Comparison of ENCODE assay signal across 14 cellular contexts in the genomic region with DNA sequence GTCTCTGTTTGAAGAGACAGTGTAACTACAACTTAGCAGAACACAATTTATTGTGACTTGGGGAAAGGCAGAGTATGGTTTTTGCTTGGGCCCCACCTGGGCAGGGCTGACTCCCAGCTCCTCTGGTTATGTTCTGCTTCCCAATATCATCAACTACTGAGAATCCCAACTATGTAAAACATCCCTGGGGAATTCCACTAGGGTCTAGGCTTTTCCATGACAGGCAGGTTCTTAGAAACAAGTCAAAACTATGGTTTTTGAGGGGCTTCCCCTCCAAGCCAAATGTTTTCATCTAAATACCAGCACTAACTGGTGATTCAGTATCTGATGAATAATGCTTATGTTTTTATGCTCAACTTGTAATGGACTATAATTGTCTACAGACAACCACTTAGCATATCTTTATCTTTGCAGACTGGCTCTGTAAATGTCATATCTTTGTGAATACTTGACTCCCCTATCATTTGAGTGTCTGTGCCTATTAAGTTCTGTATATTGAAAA.
DNase-seq lines count a peak whose midpoint lies in the region; ATAC-seq and TF ChIP-seq lines count a peak whose summit lies in the region.
"Had no signal": no experiment of that assay in that cellular context is flagged by ENCODE, and none has a peak within 500 bp of the region (broad histone marks: within the 10 kb centered on the region; RNA-seq: fewer than 3 reads in every experiment).

No MANE protein-coding gene starts in this region.

- no peaks in the 10 kb centered on the region for H3K36me3 Mint-ChIP-seq in nephron progenitor cell (ENCODE audit: low read depth)
- H3K36me3 Mint-ChIP-seq: activated CD8-positive, alpha-beta memory T cell treated with anti-CD3 and anti-CD28 coated beads, Interleukin-2, amount 10 ng/mL, durations not matched to agents 7 days and 5 days; immature natural killer cell; neural progenitor cell had no signal

- no peak for TF ChIP-seq POLR2A in body of pancreas (IDR thresholded peaks at IDR 0.05)

- H3K27ac Mint-ChIP-seq in nephron progenitor cell = no peak overlapping the region
- H3K27ac Mint-ChIP-seq: activated CD8-positive, alpha-beta memory T cell treated with anti-CD3 and anti-CD28 coated beads, Interleukin-2, amount 10 ng/mL, durations not matched to agents 7 days and 5 days; IgD-negative memory B cell; immature natural killer cell; neural progenitor cell had no signal

- DNase-seq in COLO829 (ENCODE audit: low spot score) (peak; percentile 6), HK-2 (ENCODE audit: unreplicated experiment) (peak; percentile 13), body of pancreas (no peak), NCI-H345 (lab: John Stamatoyannopoulos, UW) (no peak), amniotic stem cell (lab: John Stamatoyannopoulos, UW) (no peak), nephron progenitor cell (no peak), D341Med (ENCODE audit: low spot score) (no peak)
- DNase-seq: activated CD8-positive, alpha-beta memory T cell treated with anti-CD3 and anti-CD28 coated beads, Interleukin-2, amount 10 ng/mL, durations not matched to agents 7 days and 5 days; central memory CD4-positive, alpha-beta T cell; immature natural killer cell; NCI-H1930 had no signal

- H3K27me3 ChIP-seq in body of pancreas = no peaks in the 10 kb centered on the region
- H3K27me3 ChIP-seq: neural progenitor cell had no signal

- H3K27ac ChIP-seq in body of pancreas = no peak overlapping the region
- peak overlapping the region; percentile 39 for H3K27ac ChIP-seq in mesodermal cell (ENCODE audit: low read depth, low read length, severe bottlenecking)
- H3K27ac ChIP-seq: neural progenitor cell had no signal

- H3K4me3 Mint-ChIP-seq in nephron progenitor cell = no peak overlapping the region
- H3K4me3 Mint-ChIP-seq: activated CD8-positive, alpha-beta memory T cell treated with anti-CD3 and anti-CD28 coated beads, Interleukin-2, amount 10 ng/mL, durations not matched to agents 7 days and 5 days; immature natural killer cell; neural progenitor cell had no signal

- no peaks in the 10 kb centered on the region for H3K27me3 Mint-ChIP-seq in nephron progenitor cell (ENCODE audit: low read depth, poor library complexity)
- H3K27me3 Mint-ChIP-seq: IgD-negative memory B cell had no signal

- H3K9me3 ChIP-seq in body of pancreas (no peaks in the 10 kb centered on the region), mesodermal cell (ENCODE audit: control insufficient read depth, low read length) (no peaks in the 10 kb centered on the region)

- H3K4me1 Mint-ChIP-seq in nephron progenitor cell = no peaks in the 10 kb centered on the region
- H3K4me1 Mint-ChIP-seq: immature natural killer cell had no signal

- intact Hi-C loops in body of pancreas (cut with DNase I) = no loop called here

- H3K36me3 ChIP-seq in body of pancreas (replicated peaks in 1 of 2; ENCODE audit: insufficient read depth in 1 of 2, low read depth in 2 of 2) (no peaks in the 10 kb centered on the region), mesodermal cell (ENCODE audit: control insufficient read depth, insufficient read depth, low read length) (no peaks in the 10 kb centered on the region)
- H3K36me3 ChIP-seq: neural progenitor cell had no signal

- H3K9me3 Mint-ChIP-seq in nephron progenitor cell = no peaks in the 10 kb centered on the region
- H3K9me3 Mint-ChIP-seq: IgD-negative memory B cell, neural progenitor cell had no signal

- H3K4me3 ChIP-seq in body of pancreas = no peak overlapping the region
- H3K4me3 ChIP-seq in mesodermal cell (ENCODE audit: extremely low read depth, insufficient read depth, low read length, poor library complexity, severe bottlenecking) = no peak overlapping the region
- H3K4me3 ChIP-seq: neural progenitor cell had no signal

- peak; percentile 56 for ATAC-seq in body of pancreas
- ATAC-seq: activated CD8-positive, alpha-beta memory T cell treated with anti-CD3 and anti-CD28 coated beads, Interleukin-2, amount 10 ng/mL, durations not matched to agents 7 days and 5 days had no signal

- TF ChIP-seq CTCF in body of pancreas (IDR thresholded peaks at IDR 0.05) = no peak
- TF ChIP-seq CTCF in nephron progenitor cell (IDR thresholded peaks at IDR 0.05) = no peak

- peaks cover 28% of the 10 kb centered on the region for H3K4me1 ChIP-seq in body of pancreas
- H3K4me1 ChIP-seq in mesodermal cell (ENCODE audit: control insufficient read depth, insufficient read depth, low read length, poor library complexity, severe bottlenecking) = peaks cover 14% of the 10 kb centered on the region
- H3K4me1 ChIP-seq: neural progenitor cell had no signal

Comparison
In these comparisons a context has a peak if more than half of its experiments do, and no peak if none do; other contexts are left out.
1. DNase-seq: peak in COLO829 (single experiment) and HK-2 (single experiment); none in body of pancreas (0 of 4), NCI-H345 (single experiment), amniotic stem cell (single experiment), nephron progenitor cell (single experiment) and D341Med (single experiment).